In genomic region chr13:40920826-40921225, GRCh38 we compare ENCODE assay signal across 8 cellular contexts.
DNase-seq lines count a peak whose midpoint lies in the region; ATAC-seq, FAIRE-seq and TF ChIP-seq lines count a peak whose summit lies in the region.

No MANE protein-coding gene starts in this region.

- TF ChIP-seq CTCF in WI38 (IDR thresholded peaks at IDR 0.05; ENCODE audit: low read depth, low read length) (no peak), glutamatergic neuron (IDR thresholded peaks at IDR 0.05; ENCODE audit: partially characterized antibody, unreplicated experiment) (no peak)

- H3K4me3 Mint-ChIP-seq in glutamatergic neuron (ENCODE audit: unreplicated experiment) = peak overlapping the region; percentile 94

- no peaks in the 10 kb centered on the region for H3K36me3 Mint-ChIP-seq in glutamatergic neuron (ENCODE audit: unreplicated experiment)

- peak; percentile 39 for FAIRE-seq in GM18507 (lab: Jason Lieb, UNC)

- peaks cover 2% of the 10 kb centered on the region for H3K36me3 ChIP-seq in skeletal muscle satellite cell (ENCODE audit: insufficient read depth, low read length)

- no peak for ATAC-seq in HG03196 (IDR thresholded peaks at IDR 0.05; ENCODE audit: unreplicated experiment)

- peak overlapping the region; percentile 94 for H3K27ac Mint-ChIP-seq in glutamatergic neuron (ENCODE audit: unreplicated experiment)

- DNase-seq in GM18507 (ENCODE audit: extremely low spot score, insufficient read length, low read depth) (no peak), glutamatergic neuron (no peak), NCI-H187 treated with DMSO at 0.1 percent for 48 hours (lab: John Stamatoyannopoulos, UW) (no peak), dedifferentiated amniotic fluid mesenchymal stem cell (ENCODE audit: extremely low spot score) (no peak), NCI-H1694 (lab: John Stamatoyannopoulos, UW) (no peak)

- H3K9ac ChIP-seq in skeletal muscle satellite cell (ENCODE audit: low read depth, low read length) = peak overlapping the region; percentile 76

- H3K27me3 ChIP-seq in skeletal muscle satellite cell (ENCODE audit: control insufficient read depth, insufficient read depth, low read length) = no peaks in the 10 kb centered on the region

- H3K4me1 Mint-ChIP-seq in glutamatergic neuron (ENCODE audit: low read depth, unreplicated experiment) = peaks cover 7% of the 10 kb centered on the region

- H3K9me3 ChIP-seq in skeletal muscle satellite cell (replicated peaks; ENCODE audit: low read length) = no peaks in the 10 kb centered on the region

- peaks cover 3% of the 10 kb centered on the region for H3K9me3 Mint-ChIP-seq in glutamatergic neuron (ENCODE audit: unreplicated experiment)

- peak overlapping the region; percentile 83 for H3K4me2 ChIP-seq in skeletal muscle satellite cell (ENCODE audit: low read length)

- peaks cover 2% of the 10 kb centered on the region for H3K27me3 Mint-ChIP-seq in glutamatergic neuron (ENCODE audit: unreplicated experiment)

- H3K4me3 ChIP-seq in WI38 (ENCODE audit: low read depth, low read length) = peak overlapping the region; percentile 76
- H3K4me3 ChIP-seq in skeletal muscle satellite cell (ENCODE audit: low read length) = peak overlapping the region; percentile 76

- no peaks in the 10 kb centered on the region for H3K4me1 ChIP-seq in skeletal muscle satellite cell (ENCODE audit: control insufficient read depth, insufficient read depth, low read length)
